8 cellular contexts compared by ENCODE assay signal in genomic region chr4:169010125-169011023, GRCh38. TPM values are rescaled to one million over a fixed set of nuclear protein-coding genes. Genes with fewer than 3 reads are reported as not detected.
DNase-seq lines count a peak whose midpoint lies in the region; ATAC-seq and TF ChIP-seq lines count a peak whose summit lies in the region.

Gene CBR4 (minus strand): TSS chr4:169010255. CDS start chr4:169010089, 166 bp downstream.

- WGBS in gastroesophageal sphincter (ENCODE audit: low coverage in 1 of 2), 2 donors = 0 to 1% methylated on average over 14 to 27 of the region's 54 CpGs
- WGBS in suprapubic skin = 1% methylated on average over 35 of the region's 54 CpGs

- no peaks in the 10 kb centered on the region for H3K9me3 Mint-ChIP-seq in activated naive CD4-positive, alpha-beta T cell treated with anti-CD3 and anti-CD28 coated beads, Interleukin-2, amount 10 ng/mL, durations not matched to agents 7 days and 5 days

- ATAC-seq in gastroesophageal sphincter = peak; percentile 99

- H3K27me3 ChIP-seq in gastroesophageal sphincter = no peaks in the 10 kb centered on the region
- H3K27me3 ChIP-seq in suprapubic skin = no peaks in the 10 kb centered on the region

- TF ChIP-seq CTCF in gastroesophageal sphincter (IDR thresholded peaks at IDR 0.05) = peak in 3 of 4 experiments; percentile 9 to 62 (median 51)
- TF ChIP-seq CTCF in suprapubic skin (IDR thresholded peaks at IDR 0.05) = peak; percentile 17 to 48

- peaks cover 2% of the 10 kb centered on the region for H3K36me3 Mint-ChIP-seq in activated naive CD4-positive, alpha-beta T cell treated with anti-CD3 and anti-CD28 coated beads, Interleukin-2, amount 10 ng/mL, durations not matched to agents 7 days and 5 days

- peak within 1 kb of the TSS; percentile 93 for H3K27ac Mint-ChIP-seq in activated naive CD4-positive, alpha-beta T cell treated with anti-CD3 and anti-CD28 coated beads, Interleukin-2, amount 10 ng/mL, durations not matched to agents 7 days and 5 days

- H3K27me3 Mint-ChIP-seq in activated naive CD4-positive, alpha-beta T cell treated with anti-CD3 and anti-CD28 coated beads, Interleukin-2, amount 10 ng/mL, durations not matched to agents 7 days and 5 days = peaks cover 7% of the 10 kb centered on the region

- H3K4me1 Mint-ChIP-seq in activated naive CD4-positive, alpha-beta T cell treated with anti-CD3 and anti-CD28 coated beads, Interleukin-2, amount 10 ng/mL, durations not matched to agents 7 days and 5 days = peaks cover 33% of the 10 kb centered on the region

- CTCF ChIA-PET in HEK293T (lab: Yijun Ruan, JAX) = interaction anchor here (0.6 to 1.9 kb wide), 33 partner anchors 10 to 827 kb away, joined by 3 to 16 read pairs (median 5); no protein-coding TSS in a partner anchor
- CTCF ChIA-PET in activated naive CD4-positive, alpha-beta T cell treated with anti-CD3 and anti-CD28 coated beads, Interleukin-2, amount 10 ng/mL, durations not matched to agents 7 days and 5 days (lab: Charles Lee) = interaction anchor here (0.7 to 1.7 kb wide), 6 partner anchors 86 to 1393 kb away, joined by 3 to 9 read pairs (median 4); partner anchors contain the start of gene NEK1

- peak within 1 kb of the TSS; percentile 63 to 67 for H3K4me3 ChIP-seq in gastroesophageal sphincter
- peak within 1 kb of the TSS; percentile 66 for H3K4me3 ChIP-seq in suprapubic skin

- TF ChIP-seq EP300 in gastroesophageal sphincter (IDR thresholded peaks at IDR 0.05) (no peak), suprapubic skin (IDR thresholded peaks at IDR 0.05) (no peak)

- H3K36me3 ChIP-seq in gastroesophageal sphincter = peaks cover 0 to 7% of the 10 kb centered on the region in 2 donors
- no peaks in the 10 kb centered on the region for H3K36me3 ChIP-seq in suprapubic skin

- peak; percentile 43 to 53 for TF ChIP-seq POLR2A in gastroesophageal sphincter (IDR thresholded peaks at IDR 0.05)
- peak; percentile 9 to 70 for TF ChIP-seq POLR2A in suprapubic skin (IDR thresholded peaks at IDR 0.05)

- DNase-seq in GM04503 (ENCODE audit: low read depth) (peak; percentile 87), HEK293T (ENCODE audit: extremely low spot score) (peak; percentile 92), MV-4-11 (lab: John Stamatoyannopoulos, UW) (peak; percentile 99), SK-N-DZ (ENCODE audit: low spot score) (peak; percentile 98), non-pigmented ciliary epithelial cell (ENCODE audit: low read depth) (peak; percentile 96), suprapubic skin (ENCODE audit: low spot score in 2 of 2) (peak; percentile 99)
- DNase-seq in activated naive CD4-positive, alpha-beta T cell treated with anti-CD3 and anti-CD28 coated beads, Interleukin-2, amount 10 ng/mL, durations not matched to agents 7 days and 5 days = peak; percentile 97

- H3K4me1 ChIP-seq in gastroesophageal sphincter (peaks cover 3 to 36% (median 7%) of the 10 kb centered on the region in 3 donors), suprapubic skin (peaks cover 51% of the 10 kb centered on the region)

- H3K27ac ChIP-seq in gastroesophageal sphincter (peak within 1 kb of the TSS; percentile 76 to 97 (median 92)), suprapubic skin (peak within 1 kb of the TSS; percentile 94)

- peak within 1 kb of the TSS; percentile 84 for H3K4me3 Mint-ChIP-seq in activated naive CD4-positive, alpha-beta T cell treated with anti-CD3 and anti-CD28 coated beads, Interleukin-2, amount 10 ng/mL, durations not matched to agents 7 days and 5 days

- POLR2A ChIA-PET in HEK293T (lab: Yijun Ruan, JAX) = interaction anchor here (0.6 to 2.5 kb wide), 88 partner anchors 9 to 692 kb away, joined by 3 to 35 read pairs (median 4); partner anchors contain the start of genes CLCN3 and DDX60

- H3K9me3 ChIP-seq in gastroesophageal sphincter = no peaks in the 10 kb centered on the region
- no peaks in the 10 kb centered on the region for H3K9me3 ChIP-seq in suprapubic skin

TF ChIP-seq in HEK293T, 16 proteins besides CTCF, POLR2A, EP300 and RAD21:
- TF ChIP-seq ELF4 (IDR thresholded peaks at IDR 0.05) = peak; percentile 45; the same call in 1 of the 2 replicates
- TF ChIP-seq PKNOX1 (IDR thresholded peaks at IDR 0.05) = peak; percentile 64
- TF ChIP-seq L3MBTL2 (conservative IDR thresholded peaks at IDR 0.05) = peak; percentile 43
- TF ChIP-seq CTBP1 (IDR thresholded peaks at IDR 0.05; ENCODE audit: borderline replicate concordance) = 0 out of 2 replicates have a peak, but pooled peaks have one; percentile 24
- TF ChIP-seq ZNF384 (IDR thresholded peaks at IDR 0.05) = peak; percentile 97
- TF ChIP-seq FOXA1 (IDR thresholded peaks at IDR 0.05) = no peak

RNA-seq across cellular contexts. Expression of gene CBR4, which starts in this region (rescaled TPM):
- 24.5 and 29.0 TPM in 2 replicates for polyA plus RNA-seq in SK-N-DZ (2014; cell fraction: cytosol; rRNA removed)
- 49.4 and 55.4 TPM in 2 replicates for polyA plus RNA-seq in SK-N-DZ (2014; cell fraction: nucleus; rRNA removed)
- total RNA-seq in gastroesophageal sphincter (10 to 100 TPM; 13.6 to 19.1 (median 14.4) TPM), suprapubic skin (10 to 100 TPM; 14.4 to 42.2 (median 19.5) TPM)

Comparison
In these comparisons a context has a peak if more than half of its experiments do, and no peak if none do; other contexts are left out.
1. Peak in every context shown above with its lines: DNase-seq, ATAC-seq, H3K4me3 ChIP-seq and H3K27ac ChIP-seq.